1 cellular context compared by ENCODE assay signal in genomic region chr1:84155517-84155916, GRCh38.
TF ChIP-seq lines count a peak whose summit lies in the region.

No MANE protein-coding gene starts in this region.

TF ChIP-seq in A549, 52 proteins besides CTCF, POLR2A, EP300 and RAD21 (continued from another document):
- no peak for TF ChIP-seq USF2 (IDR thresholded peaks at IDR 0.05)
